In genomic region chr21:35344582-35344981, GRCh38 we compare ENCODE assay signal across 22 cellular contexts.
DNase-seq lines count a peak whose midpoint lies in the region; ATAC-seq lines count a peak whose summit lies in the region.
"Had no signal": no experiment of that assay in that cellular context is flagged by ENCODE, and none has a peak within 500 bp of the region (broad histone marks: within the 10 kb centered on the region; RNA-seq: fewer than 3 reads in every experiment).

No MANE protein-coding gene starts in this region.

- H3K9me3 Mint-ChIP-seq in activated CD4-positive, alpha-beta memory T cell treated with anti-CD3 and anti-CD28 coated beads for 36 hours = no peaks in the 10 kb centered on the region
- no peaks in the 10 kb centered on the region for H3K9me3 Mint-ChIP-seq in activated CD4-positive, alpha-beta memory T cell treated with anti-CD3 and anti-CD28 coated beads, Interleukin-2, amount 10 ng/mL, durations not matched to agents 7 days and 5 days
- peaks cover 14% of the 10 kb centered on the region for H3K9me3 Mint-ChIP-seq in stimulated activated naive CD8-positive, alpha-beta T cell treated with anti-CD3 and anti-CD28 coated beads, Interleukin-15, Interleukin-2, amounts not matched to agents 100 ng/mL and 50 ng/mL, for 24 hours
- peaks cover 12 to 18% of the 10 kb centered on the region in 2 donors for H3K9me3 Mint-ChIP-seq in stimulated activated naive CD8-positive, alpha-beta T cell treated with anti-CD3 and anti-CD28 coated beads, Interleukin-15, amount 100 ng/mL, for 72 hours

- H3K36me3 Mint-ChIP-seq in activated CD4-positive, alpha-beta memory T cell treated with anti-CD3 and anti-CD28 coated beads for 36 hours = no peaks in the 10 kb centered on the region
- no peaks in the 10 kb centered on the region for H3K36me3 Mint-ChIP-seq in activated CD4-positive, alpha-beta memory T cell treated with anti-CD3 and anti-CD28 coated beads, Interleukin-2, amount 10 ng/mL, durations not matched to agents 7 days and 5 days (ENCODE audit: low read depth)
- peaks cover 5% of the 10 kb centered on the region for H3K36me3 Mint-ChIP-seq in stimulated activated naive CD8-positive, alpha-beta T cell treated with anti-CD3 and anti-CD28 coated beads, Interleukin-15, Interleukin-2, amounts not matched to agents 100 ng/mL and 50 ng/mL, for 24 hours (ENCODE audit: low read depth)

- no peaks in the 10 kb centered on the region for H3K27me3 Mint-ChIP-seq in activated CD4-positive, alpha-beta memory T cell treated with anti-CD3 and anti-CD28 coated beads for 36 hours
- H3K27me3 Mint-ChIP-seq in activated CD4-positive, alpha-beta memory T cell treated with anti-CD3 and anti-CD28 coated beads, Interleukin-2, amount 10 ng/mL, durations not matched to agents 7 days and 5 days = no peaks in the 10 kb centered on the region
- H3K27me3 Mint-ChIP-seq in stimulated activated naive CD8-positive, alpha-beta T cell treated with anti-CD3 and anti-CD28 coated beads, Interleukin-15, Interleukin-2, amounts not matched to agents 100 ng/mL and 50 ng/mL, for 24 hours = peaks cover 7% of the 10 kb centered on the region
- peaks cover 19% of the 10 kb centered on the region for H3K27me3 Mint-ChIP-seq in stimulated activated naive CD8-positive, alpha-beta T cell treated with anti-CD3 and anti-CD28 coated beads, Interleukin-15, amount 100 ng/mL, for 72 hours

- no peak for DNase-seq in activated CD4-positive, alpha-beta memory T cell treated with anti-CD3 and anti-CD28 coated beads for 36 hours
- no peak for DNase-seq in activated CD4-positive, alpha-beta memory T cell treated with anti-CD3 and anti-CD28 coated beads, Interleukin-2, amount 10 ng/mL, durations not matched to agents 7 days and 5 days
- DNase-seq in stimulated activated naive CD8-positive, alpha-beta T cell treated with anti-CD3 and anti-CD28 coated beads, Interleukin-15, amount 100 ng/mL, for 72 hours = no peak
- DNase-seq in islet precursor cell (peak; percentile 15), DMS53 treated with DMSO at 0.1 percent for 48 hours (lab: John Stamatoyannopoulos, UW; ENCODE audit: unreplicated experiment) (no peak)
- DNase-seq: Calu3; H7; KG1; MG63; NCI-H1105 treated with DMSO at 0.1 percent for 48 hours; NCI-H146; NCI-H1930; NCI-H2107; NCI-H446; NCI-H526; NCI-H82; NK-92 treated with Interleukin-12 subunit alpha and Interleukin-12 subunit beta, amount 100 ng/mL, for 24 hours; PC-9; SJCRH30 had no signal

- ATAC-seq in stimulated activated naive CD8-positive, alpha-beta T cell treated with anti-CD3 and anti-CD28 coated beads, Interleukin-15, amount 100 ng/mL, for 72 hours = no peak
- ATAC-seq in HG02588 (IDR thresholded peaks at IDR 0.05; ENCODE audit: unreplicated experiment) = no peak
- ATAC-seq: Right ventricle myocardium inferior had no signal

- POLR2A ChIA-PET in activated CD4-positive, alpha-beta memory T cell treated with anti-CD3 and anti-CD28 coated beads for 36 hours (lab: Charles Lee) = no interaction called here
- POLR2A ChIA-PET in activated CD4-positive, alpha-beta memory T cell treated with anti-CD3 and anti-CD28 coated beads, Interleukin-2, amount 10 ng/mL, durations not matched to agents 7 days and 5 days (lab: Charles Lee) = no interaction called here

- intact Hi-C loops in activated CD4-positive, alpha-beta memory T cell treated with anti-CD3 and anti-CD28 coated beads for 36 hours (cut with micrococcal nuclease) = loop anchor here (5.0 kb wide), 3 partner anchors 48 to 627 kb away; no protein-coding TSS in a partner anchor

- H3K4me1 Mint-ChIP-seq in activated CD4-positive, alpha-beta memory T cell treated with anti-CD3 and anti-CD28 coated beads for 36 hours (ENCODE audit: low read depth) = peaks cover 51% of the 10 kb centered on the region
- peaks cover 22% of the 10 kb centered on the region for H3K4me1 Mint-ChIP-seq in activated CD4-positive, alpha-beta memory T cell treated with anti-CD3 and anti-CD28 coated beads, Interleukin-2, amount 10 ng/mL, durations not matched to agents 7 days and 5 days
- peaks cover 45% of the 10 kb centered on the region for H3K4me1 Mint-ChIP-seq in stimulated activated naive CD8-positive, alpha-beta T cell treated with anti-CD3 and anti-CD28 coated beads, Interleukin-15, Interleukin-2, amounts not matched to agents 100 ng/mL and 50 ng/mL, for 24 hours (ENCODE audit: low read depth)
- peaks cover 40% of the 10 kb centered on the region for H3K4me1 Mint-ChIP-seq in stimulated activated naive CD8-positive, alpha-beta T cell treated with anti-CD3 and anti-CD28 coated beads, Interleukin-15, amount 100 ng/mL, for 72 hours

- CTCF ChIA-PET in activated CD4-positive, alpha-beta memory T cell treated with anti-CD3 and anti-CD28 coated beads for 36 hours (lab: Charles Lee) = no interaction called here
- CTCF ChIA-PET in activated CD4-positive, alpha-beta memory T cell treated with anti-CD3 and anti-CD28 coated beads, Interleukin-2, amount 10 ng/mL, durations not matched to agents 7 days and 5 days (lab: Charles Lee) = no interaction called here

- H3K4me3 Mint-ChIP-seq in activated CD4-positive, alpha-beta memory T cell treated with anti-CD3 and anti-CD28 coated beads for 36 hours = no peak overlapping the region
- H3K4me3 Mint-ChIP-seq in activated CD4-positive, alpha-beta memory T cell treated with anti-CD3 and anti-CD28 coated beads, Interleukin-2, amount 10 ng/mL, durations not matched to agents 7 days and 5 days = no peak overlapping the region
- no peak overlapping the region for H3K4me3 Mint-ChIP-seq in stimulated activated naive CD8-positive, alpha-beta T cell treated with anti-CD3 and anti-CD28 coated beads, Interleukin-15, Interleukin-2, amounts not matched to agents 100 ng/mL and 50 ng/mL, for 24 hours
- H3K4me3 Mint-ChIP-seq in stimulated activated naive CD8-positive, alpha-beta T cell treated with anti-CD3 and anti-CD28 coated beads, Interleukin-15, amount 100 ng/mL, for 72 hours = no peak overlapping the region

- H3K27ac Mint-ChIP-seq in activated CD4-positive, alpha-beta memory T cell treated with anti-CD3 and anti-CD28 coated beads for 36 hours = peak overlapping the region; percentile 98
- no peak overlapping the region for H3K27ac Mint-ChIP-seq in activated CD4-positive, alpha-beta memory T cell treated with anti-CD3 and anti-CD28 coated beads, Interleukin-2, amount 10 ng/mL, durations not matched to agents 7 days and 5 days
- peak overlapping the region; percentile 64 for H3K27ac Mint-ChIP-seq in stimulated activated naive CD8-positive, alpha-beta T cell treated with anti-CD3 and anti-CD28 coated beads, Interleukin-15, Interleukin-2, amounts not matched to agents 100 ng/mL and 50 ng/mL, for 24 hours
- no peak overlapping the region for H3K27ac Mint-ChIP-seq in stimulated activated naive CD8-positive, alpha-beta T cell treated with anti-CD3 and anti-CD28 coated beads, Interleukin-15, amount 100 ng/mL, for 72 hours

Comparison
In these comparisons a context has a peak if more than half of its experiments do, and no peak if none do; other contexts are left out.
1. H3K27ac Mint-ChIP-seq: peak in activated CD4-positive, alpha-beta memory T cell treated with anti-CD3 and anti-CD28 coated beads for 36 hours (single experiment) and stimulated activated naive CD8-positive, alpha-beta T cell treated with anti-CD3 and anti-CD28 coated beads, Interleukin-15, Interleukin-2, amounts not matched to agents 100 ng/mL and 50 ng/mL, for 24 hours (single experiment); none in activated CD4-positive, alpha-beta memory T cell treated with anti-CD3 and anti-CD28 coated beads, Interleukin-2, amount 10 ng/mL, durations not matched to agents 7 days and 5 days (single experiment) and stimulated activated naive CD8-positive, alpha-beta T cell treated with anti-CD3 and anti-CD28 coated beads, Interleukin-15, amount 100 ng/mL, for 72 hours (0 of 2).